In genomic region chr1:35727434-35727825, GRCh38 we compare ENCODE assay signal across 11 cellular contexts.
"Had no signal": no experiment of that assay in that cellular context is flagged by ENCODE, and none has a peak within 500 bp of the region (broad histone marks: within the 10 kb centered on the region; RNA-seq: fewer than 3 reads in every experiment).

No MANE protein-coding gene starts in this region.

- H3K4me3 ChIP-seq: cardiac muscle cell, upper lobe of right lung had no signal

- H3K27me3 ChIP-seq: cardiac muscle cell, foreskin keratinocyte, upper lobe of right lung had no signal

- H3K79me2 ChIP-seq: parathyroid adenoma had no signal

- H3K4me1 ChIP-seq: foreskin keratinocyte, parathyroid adenoma, upper lobe of right lung had no signal

- H3K4me1 Mint-ChIP-seq: activated CD4-positive, alpha-beta T cell treated with anti-CD3 and anti-CD28 coated beads for 36 hours had no signal

- H3K9me3 Mint-ChIP-seq: activated naive CD4-positive, alpha-beta T cell treated with anti-CD3 and anti-CD28 coated beads for 36 hours; activated naive CD8-positive, alpha-beta T cell treated with anti-CD3 and anti-CD28 coated beads, Interleukin-2, amount 10 ng/mL, durations not matched to agents 7 days and 5 days; activated T-cell treated with anti-CD3 and anti-CD28 coated beads, Interleukin-2, amount 50 U/mL, for 4 hours; activated T-helper 2 cell treated with anti-CD3 and anti-CD28 coated beads, Interferon-gamma antibody, Interleukin-2, Interleukin-4, amounts not matched to agents 10 μg/mL and 5 μg/mL and 100 μg/mL, durations not matched to agents 14 hours and 24 hours and 36 hours; memory B cell had no signal

- H3K36me3 ChIP-seq: cardiac muscle cell, upper lobe of right lung had no signal

- H3K9ac ChIP-seq: parathyroid adenoma had no signal

- H3K27ac ChIP-seq: cardiac muscle cell, foreskin keratinocyte, parathyroid adenoma, upper lobe of right lung had no signal

- H3K4me3 Mint-ChIP-seq: activated CD4-positive, alpha-beta T cell treated with anti-CD3 and anti-CD28 coated beads for 36 hours; activated naive CD4-positive, alpha-beta T cell treated with anti-CD3 and anti-CD28 coated beads for 36 hours; activated naive CD8-positive, alpha-beta T cell treated with anti-CD3 and anti-CD28 coated beads, Interleukin-2, amount 10 ng/mL, durations not matched to agents 7 days and 5 days; activated T-cell treated with anti-CD3 and anti-CD28 coated beads, Interleukin-2, amount 50 U/mL, for 4 hours; memory B cell had no signal

- H3K9me3 ChIP-seq: upper lobe of right lung had no signal

- H3K27me3 Mint-ChIP-seq: activated CD4-positive, alpha-beta T cell treated with anti-CD3 and anti-CD28 coated beads for 36 hours; activated naive CD8-positive, alpha-beta T cell treated with anti-CD3 and anti-CD28 coated beads, Interleukin-2, amount 10 ng/mL, durations not matched to agents 7 days and 5 days; memory B cell had no signal

- H3K27ac Mint-ChIP-seq: activated CD4-positive, alpha-beta T cell treated with anti-CD3 and anti-CD28 coated beads for 36 hours; activated naive CD4-positive, alpha-beta T cell treated with anti-CD3 and anti-CD28 coated beads for 36 hours; activated naive CD8-positive, alpha-beta T cell treated with anti-CD3 and anti-CD28 coated beads, Interleukin-2, amount 10 ng/mL, durations not matched to agents 7 days and 5 days; activated T-helper 2 cell treated with anti-CD3 and anti-CD28 coated beads, Interferon-gamma antibody, Interleukin-2, Interleukin-4, amounts not matched to agents 10 μg/mL and 5 μg/mL and 100 μg/mL, durations not matched to agents 14 hours and 24 hours and 36 hours; memory B cell had no signal

- H3K36me3 Mint-ChIP-seq: memory B cell had no signal

- DNase-seq: amniotic stem cell, upper lobe of right lung had no signal
